In genomic region chr10:29525762-29526161, GRCh38 we compare ENCODE assay signal across 21 cellular contexts.
"Had no signal": no experiment of that assay in that cellular context is flagged by ENCODE, and none has a peak within 500 bp of the region (broad histone marks: within the 10 kb centered on the region; RNA-seq: fewer than 3 reads in every experiment).

No MANE protein-coding gene starts in this region.

- H3K4me1 ChIP-seq: pancreas had no signal

- H3K4me3 Mint-ChIP-seq: activated CD4-positive, alpha-beta T cell treated with anti-CD3 and anti-CD28 coated beads for 36 hours; activated T-cell treated with anti-CD3 and anti-CD28 coated beads, Interleukin-2, amount 50 U/mL, for 72 hours; effector memory CD8-positive, alpha-beta T cell; mesothelial cell of epicardium; naive B cell; nephron progenitor cell; type B pancreatic cell had no signal

- H3K27ac Mint-ChIP-seq: activated CD4-positive, alpha-beta T cell treated with anti-CD3 and anti-CD28 coated beads for 36 hours; effector memory CD8-positive, alpha-beta T cell; mesothelial cell of epicardium; nephron progenitor cell; type B pancreatic cell had no signal

- ATAC-seq: activated CD4-positive, alpha-beta T cell treated with anti-CD3 and anti-CD28 coated beads for 36 hours; activated naive CD4-positive, alpha-beta T cell treated with anti-CD3 and anti-CD28 coated beads, Interleukin-2, amount 50 U/mL, for 72 hours; activated T-cell treated with anti-CD3 and anti-CD28 coated beads, Interleukin-2, amount 50 U/mL, for 72 hours; effector memory CD8-positive, alpha-beta T cell; pancreas; stimulated activated naive CD8-positive, alpha-beta T cell treated with anti-CD3 and anti-CD28 coated beads, Interleukin-15, Interleukin-2, amounts not matched to agents 100 U/mL and 50 U/mL, for 24 hours had no signal

- H3K27me3 ChIP-seq: neutrophil, pancreas, vagina had no signal

- H3K9me3 Mint-ChIP-seq: activated naive CD4-positive, alpha-beta T cell treated with anti-CD3 and anti-CD28 coated beads, Interleukin-2, amount 50 U/mL, for 72 hours; activated T-cell treated with anti-CD3 and anti-CD28 coated beads, Interleukin-2, amount 50 U/mL, for 72 hours; effector memory CD8-positive, alpha-beta T cell; mesothelial cell of epicardium; naive B cell; nephron progenitor cell; type B pancreatic cell had no signal

- H3K36me3 ChIP-seq: prostate gland had no signal

- H3K36me3 Mint-ChIP-seq: naive B cell had no signal

- DNase-seq: activated CD4-positive, alpha-beta T cell treated with anti-CD3 and anti-CD28 coated beads for 36 hours; activated CD4-positive, CD25-positive, alpha-beta regulatory T cell; activated naive CD4-positive, alpha-beta T cell; activated T-cell treated with anti-CD3 and anti-CD28 coated beads for 4 hours; activated T-cell treated with anti-CD3 and anti-CD28 coated beads, Interleukin-2, amount 50 U/mL, for 72 hours; effector memory CD8-positive, alpha-beta T cell; erythroblast; foreskin fibroblast; mammary epithelial cell; naive B cell; nephron progenitor cell; pancreas; stimulated activated CD4-positive, alpha-beta T cell treated with anti-CD3 and anti-CD28 coated beads, Interleukin-2, amount 100 ng/mL, for 48 hours; stimulated activated naive CD8-positive, alpha-beta T cell treated with anti-CD3 and anti-CD28 coated beads, Interleukin-15, Interleukin-2, amounts not matched to agents 100 U/mL and 50 U/mL, for 24 hours had no signal

- H3K27ac ChIP-seq: coronary artery, neutrophil, pancreas, prostate gland, vagina had no signal

- H3K9me3 ChIP-seq: neutrophil, pancreas, prostate gland, vagina had no signal

- H3K4me3 ChIP-seq: coronary artery, pancreas, prostate gland, vagina had no signal

- H3K27me3 Mint-ChIP-seq: activated CD4-positive, alpha-beta T cell treated with anti-CD3 and anti-CD28 coated beads for 36 hours; effector memory CD8-positive, alpha-beta T cell; naive B cell; type B pancreatic cell had no signal

- H3K4me1 Mint-ChIP-seq: activated CD4-positive, alpha-beta T cell treated with anti-CD3 and anti-CD28 coated beads for 36 hours; mesothelial cell of epicardium; naive B cell had no signal
